ENCODE assay signal across 20 cellular contexts in genomic region chr5:173734716-173735115, GRCh38.
"Had no signal": no experiment of that assay in that cellular context is flagged by ENCODE, and none has a peak within 500 bp of the region (broad histone marks: within the 10 kb centered on the region; RNA-seq: fewer than 3 reads in every experiment).

No MANE protein-coding gene starts in this region.

- H3K27ac Mint-ChIP-seq: activated CD4-positive, alpha-beta T cell treated with anti-CD3 and anti-CD28 coated beads, Interleukin-2, amount 10 ng/mL, durations not matched to agents 7 days and 5 days; activated CD8-positive, alpha-beta T cell treated with anti-CD3 and anti-CD28 coated beads, Interleukin-2, amount 10 ng/mL, durations not matched to agents 7 days and 5 days; activated naive CD4-positive, alpha-beta T cell treated with anti-CD3 and anti-CD28 coated beads for 36 hours; activated naive CD8-positive, alpha-beta T cell treated with anti-CD3 and anti-CD28 coated beads, Interleukin-2, amount 50 U/mL, for 24 hours; activated T-cell treated with anti-CD3 and anti-CD28 coated beads, Interleukin-2, amount 50 U/mL, for 24 hours; nephron progenitor cell had no signal

- H3K9me3 ChIP-seq: lower lobe of right lung, spleen, upper lobe of right lung had no signal

- H3K9me3 Mint-ChIP-seq: activated CD4-positive, alpha-beta T cell treated with anti-CD3 and anti-CD28 coated beads, Interleukin-2, amount 10 ng/mL, durations not matched to agents 7 days and 5 days; activated naive CD4-positive, alpha-beta T cell treated with anti-CD3 and anti-CD28 coated beads for 36 hours; activated naive CD8-positive, alpha-beta T cell treated with anti-CD3 and anti-CD28 coated beads, Interleukin-2, amount 50 U/mL, for 24 hours; activated T-cell treated with anti-CD3 and anti-CD28 coated beads, Interleukin-2, amount 50 U/mL, for 24 hours; nephron progenitor cell had no signal

- H3K4me3 ChIP-seq: coronary artery, lower lobe of right lung, spleen, upper lobe of right lung had no signal

- H3K4me1 ChIP-seq: lower lobe of right lung had no signal

- H3K27me3 Mint-ChIP-seq: activated CD4-positive, alpha-beta T cell treated with anti-CD3 and anti-CD28 coated beads, Interleukin-2, amount 10 ng/mL, durations not matched to agents 7 days and 5 days; activated naive CD8-positive, alpha-beta T cell treated with anti-CD3 and anti-CD28 coated beads, Interleukin-2, amount 50 U/mL, for 24 hours; activated T-cell treated with anti-CD3 and anti-CD28 coated beads, Interleukin-2, amount 50 U/mL, for 24 hours had no signal

- H3K27me3 ChIP-seq: brain microvascular endothelial cell, spleen, upper lobe of right lung had no signal

- ATAC-seq: activated CD8-positive, alpha-beta T cell treated with anti-CD3 and anti-CD28 coated beads, Interleukin-2, amount 10 ng/mL, durations not matched to agents 7 days and 5 days; activated naive CD8-positive, alpha-beta T cell treated with anti-CD3 and anti-CD28 coated beads, Interleukin-2, amount 50 U/mL, for 24 hours; left colon; lower lobe of right lung; upper lobe of right lung had no signal

- H3K4me1 Mint-ChIP-seq: activated CD4-positive, alpha-beta T cell treated with anti-CD3 and anti-CD28 coated beads, Interleukin-2, amount 10 ng/mL, durations not matched to agents 7 days and 5 days had no signal

- DNase-seq: activated CD4-positive, alpha-beta T cell treated with anti-CD3 and anti-CD28 coated beads, Interleukin-2, amount 10 ng/mL, durations not matched to agents 7 days and 5 days; activated CD8-positive, alpha-beta T cell treated with anti-CD3 and anti-CD28 coated beads, Interleukin-2, amount 10 ng/mL, durations not matched to agents 7 days and 5 days; activated naive CD4-positive, alpha-beta T cell treated with anti-CD3 and anti-CD28 coated beads for 36 hours; activated naive CD8-positive, alpha-beta T cell treated with anti-CD3 and anti-CD28 coated beads, Interleukin-2, amount 50 U/mL, for 24 hours; activated T-cell treated with anti-CD3 and anti-CD28 coated beads, Interleukin-2, amount 50 U/mL, for 24 hours; anterior cingulate cortex; brain microvascular endothelial cell; central memory CD4-positive, alpha-beta T cell; hypothalamus; islet precursor cell; left colon; lower lobe of right lung; occipital lobe; spleen; stimulated activated CD4-positive, alpha-beta T cell treated with anti-CD3 and anti-CD28 coated beads, Interleukin-4, amount 100 ng/mL, for 4 hours; stimulated activated naive CD4-positive, alpha-beta T cell; T-helper 9 cell; upper lobe of right lung had no signal

- H3K36me3 ChIP-seq: brain microvascular endothelial cell, lower lobe of right lung, spleen, upper lobe of right lung had no signal

- H3K27ac ChIP-seq: brain microvascular endothelial cell, coronary artery, lower lobe of right lung, upper lobe of right lung had no signal

- H3K4me3 Mint-ChIP-seq: activated CD4-positive, alpha-beta T cell treated with anti-CD3 and anti-CD28 coated beads, Interleukin-2, amount 10 ng/mL, durations not matched to agents 7 days and 5 days; activated CD8-positive, alpha-beta T cell treated with anti-CD3 and anti-CD28 coated beads, Interleukin-2, amount 10 ng/mL, durations not matched to agents 7 days and 5 days; activated naive CD4-positive, alpha-beta T cell treated with anti-CD3 and anti-CD28 coated beads for 36 hours; activated naive CD8-positive, alpha-beta T cell treated with anti-CD3 and anti-CD28 coated beads, Interleukin-2, amount 50 U/mL, for 24 hours; activated T-cell treated with anti-CD3 and anti-CD28 coated beads, Interleukin-2, amount 50 U/mL, for 24 hours; nephron progenitor cell had no signal
